ENCODE assay signal across 1 cellular context in the genomic region with DNA sequence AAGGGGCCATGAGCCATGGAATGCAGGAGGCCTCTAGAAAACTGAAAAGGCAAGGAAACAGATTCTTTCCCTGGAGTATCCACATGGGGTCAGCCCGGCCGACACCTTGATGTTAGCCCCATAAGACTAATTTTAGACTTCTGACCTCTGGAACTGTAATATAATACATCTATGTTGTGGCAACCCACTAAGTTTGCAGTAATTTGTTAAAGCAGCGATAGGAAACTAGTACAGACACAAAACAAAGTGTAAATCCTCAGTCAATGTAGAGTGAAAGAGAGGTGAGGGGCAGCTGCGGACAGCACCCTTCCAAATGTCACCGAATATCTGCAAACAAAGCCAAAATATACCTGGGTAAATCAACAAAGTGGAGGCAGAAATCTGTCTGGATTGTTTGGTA.
TF ChIP-seq lines count a peak whose summit lies in the region.

No MANE protein-coding gene starts in this region.

TF ChIP-seq in HepG2, 621 proteins besides CTCF, POLR2A, EP300 and RAD21 (continued from another document):
- TF ChIP-seq, protein P1, sequence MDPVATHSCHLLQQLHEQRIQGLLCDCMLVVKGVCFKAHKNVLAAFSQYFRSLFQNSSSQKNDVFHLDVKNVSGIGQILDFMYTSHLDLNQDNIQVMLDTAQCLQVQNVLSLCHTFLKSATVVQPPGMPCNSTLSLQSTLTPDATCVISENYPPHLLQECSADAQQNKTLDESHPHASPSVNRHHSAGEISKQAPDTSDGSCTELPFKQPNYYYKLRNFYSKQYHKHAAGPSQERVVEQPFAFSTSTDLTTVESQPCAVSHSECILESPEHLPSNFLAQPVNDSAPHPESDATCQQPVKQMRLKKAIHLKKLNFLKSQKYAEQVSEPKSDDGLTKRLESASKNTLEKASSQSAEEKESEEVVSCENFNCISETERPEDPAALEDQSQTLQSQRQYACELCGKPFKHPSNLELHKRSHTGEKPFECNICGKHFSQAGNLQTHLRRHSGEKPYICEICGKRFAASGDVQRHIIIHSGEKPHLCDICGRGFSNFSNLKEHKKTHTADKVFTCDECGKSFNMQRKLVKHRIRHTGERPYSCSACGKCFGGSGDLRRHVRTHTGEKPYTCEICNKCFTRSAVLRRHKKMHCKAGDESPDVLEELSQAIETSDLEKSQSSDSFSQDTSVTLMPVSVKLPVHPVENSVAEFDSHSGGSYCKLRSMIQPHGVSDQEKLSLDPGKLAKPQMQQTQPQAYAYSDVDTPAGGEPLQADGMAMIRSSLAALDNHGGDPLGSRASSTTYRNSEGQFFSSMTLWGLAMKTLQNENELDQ (CRISPR knock-in tag; IDR thresholded peaks at IDR 0.05; ENCODE audit: borderline replicate concordance): no peak
- 0 out of 2 replicates have a peak, but pooled peaks have one; percentile 39 for TF ChIP-seq ZNF34 (CRISPR knock-in tag; IDR thresholded peaks at IDR 0.05; ENCODE audit: borderline replicate concordance)
